In the genomic region with DNA sequence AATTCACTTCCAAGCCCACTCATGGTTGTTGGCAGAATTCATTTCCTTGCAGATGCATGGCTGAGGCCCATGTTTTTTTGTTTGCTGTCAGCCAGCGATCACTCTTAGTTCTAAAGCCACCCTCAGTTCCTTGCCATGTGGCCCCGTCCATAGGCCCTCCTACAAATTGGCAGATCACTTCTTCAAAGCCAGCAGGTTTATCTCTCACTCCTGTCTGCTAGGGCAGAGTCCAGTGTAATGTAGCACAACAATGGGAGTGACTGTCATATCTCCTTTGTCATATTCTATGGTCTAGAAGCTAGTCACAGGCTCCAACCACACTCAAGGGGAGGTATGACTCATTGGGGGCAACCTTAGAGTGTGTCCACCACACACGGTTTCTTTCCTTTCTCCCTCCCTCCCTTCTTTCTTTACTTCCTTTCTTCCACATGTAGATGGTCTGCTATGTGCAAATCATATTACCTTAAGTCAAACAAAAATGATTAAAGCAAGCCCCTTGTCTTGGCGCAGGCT, we compare ENCODE assay signal across 1 cellular context.
TF ChIP-seq lines count a peak whose summit lies in the region.

No MANE protein-coding gene starts in this region.

TF ChIP-seq in GM12878, 131 proteins besides CTCF, POLR2A, EP300 and RAD21 (continued from another document):
- TF ChIP-seq, protein P1, sequence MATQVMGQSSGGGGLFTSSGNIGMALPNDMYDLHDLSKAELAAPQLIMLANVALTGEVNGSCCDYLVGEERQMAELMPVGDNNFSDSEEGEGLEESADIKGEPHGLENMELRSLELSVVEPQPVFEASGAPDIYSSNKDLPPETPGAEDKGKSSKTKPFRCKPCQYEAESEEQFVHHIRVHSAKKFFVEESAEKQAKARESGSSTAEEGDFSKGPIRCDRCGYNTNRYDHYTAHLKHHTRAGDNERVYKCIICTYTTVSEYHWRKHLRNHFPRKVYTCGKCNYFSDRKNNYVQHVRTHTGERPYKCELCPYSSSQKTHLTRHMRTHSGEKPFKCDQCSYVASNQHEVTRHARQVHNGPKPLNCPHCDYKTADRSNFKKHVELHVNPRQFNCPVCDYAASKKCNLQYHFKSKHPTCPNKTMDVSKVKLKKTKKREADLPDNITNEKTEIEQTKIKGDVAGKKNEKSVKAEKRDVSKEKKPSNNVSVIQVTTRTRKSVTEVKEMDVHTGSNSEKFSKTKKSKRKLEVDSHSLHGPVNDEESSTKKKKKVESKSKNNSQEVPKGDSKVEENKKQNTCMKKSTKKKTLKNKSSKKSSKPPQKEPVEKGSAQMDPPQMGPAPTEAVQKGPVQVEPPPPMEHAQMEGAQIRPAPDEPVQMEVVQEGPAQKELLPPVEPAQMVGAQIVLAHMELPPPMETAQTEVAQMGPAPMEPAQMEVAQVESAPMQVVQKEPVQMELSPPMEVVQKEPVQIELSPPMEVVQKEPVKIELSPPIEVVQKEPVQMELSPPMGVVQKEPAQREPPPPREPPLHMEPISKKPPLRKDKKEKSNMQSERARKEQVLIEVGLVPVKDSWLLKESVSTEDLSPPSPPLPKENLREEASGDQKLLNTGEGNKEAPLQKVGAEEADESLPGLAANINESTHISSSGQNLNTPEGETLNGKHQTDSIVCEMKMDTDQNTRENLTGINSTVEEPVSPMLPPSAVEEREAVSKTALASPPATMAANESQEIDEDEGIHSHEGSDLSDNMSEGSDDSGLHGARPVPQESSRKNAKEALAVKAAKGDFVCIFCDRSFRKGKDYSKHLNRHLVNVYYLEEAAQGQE (IDR thresholded peaks at IDR 0.05; ENCODE audit: low read depth, low read length): no peak
- TF ChIP-seq IRF4 (IDR thresholded peaks at IDR 0.05; ENCODE audit: low read depth, low read length) (no peak), JUND (IDR thresholded peaks at IDR 0.05; ENCODE audit: low read depth, low read length) (no peak), MYC (IDR thresholded peaks at IDR 0.05; ENCODE audit: insufficient read depth, insufficient read length, insufficient replicate concordance, low read length, severe bottlenecking) (no peak)
- TF ChIP-seq, protein P2, sequence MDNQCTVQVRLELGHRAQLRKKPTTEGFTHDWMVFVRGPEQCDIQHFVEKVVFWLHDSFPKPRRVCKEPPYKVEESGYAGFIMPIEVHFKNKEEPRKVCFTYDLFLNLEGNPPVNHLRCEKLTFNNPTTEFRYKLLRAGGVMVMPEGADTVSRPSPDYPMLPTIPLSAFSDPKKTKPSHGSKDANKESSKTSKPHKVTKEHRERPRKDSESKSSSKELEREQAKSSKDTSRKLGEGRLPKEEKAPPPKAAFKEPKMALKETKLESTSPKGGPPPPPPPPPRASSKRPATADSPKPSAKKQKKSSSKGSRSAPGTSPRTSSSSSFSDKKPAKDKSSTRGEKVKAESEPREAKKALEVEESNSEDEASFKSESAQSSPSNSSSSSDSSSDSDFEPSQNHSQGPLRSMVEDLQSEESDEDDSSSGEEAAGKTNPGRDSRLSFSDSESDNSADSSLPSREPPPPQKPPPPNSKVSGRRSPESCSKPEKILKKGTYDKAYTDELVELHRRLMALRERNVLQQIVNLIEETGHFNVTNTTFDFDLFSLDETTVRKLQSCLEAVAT (IDR thresholded peaks at IDR 0.05): no peak
- TF ChIP-seq, protein P3, sequence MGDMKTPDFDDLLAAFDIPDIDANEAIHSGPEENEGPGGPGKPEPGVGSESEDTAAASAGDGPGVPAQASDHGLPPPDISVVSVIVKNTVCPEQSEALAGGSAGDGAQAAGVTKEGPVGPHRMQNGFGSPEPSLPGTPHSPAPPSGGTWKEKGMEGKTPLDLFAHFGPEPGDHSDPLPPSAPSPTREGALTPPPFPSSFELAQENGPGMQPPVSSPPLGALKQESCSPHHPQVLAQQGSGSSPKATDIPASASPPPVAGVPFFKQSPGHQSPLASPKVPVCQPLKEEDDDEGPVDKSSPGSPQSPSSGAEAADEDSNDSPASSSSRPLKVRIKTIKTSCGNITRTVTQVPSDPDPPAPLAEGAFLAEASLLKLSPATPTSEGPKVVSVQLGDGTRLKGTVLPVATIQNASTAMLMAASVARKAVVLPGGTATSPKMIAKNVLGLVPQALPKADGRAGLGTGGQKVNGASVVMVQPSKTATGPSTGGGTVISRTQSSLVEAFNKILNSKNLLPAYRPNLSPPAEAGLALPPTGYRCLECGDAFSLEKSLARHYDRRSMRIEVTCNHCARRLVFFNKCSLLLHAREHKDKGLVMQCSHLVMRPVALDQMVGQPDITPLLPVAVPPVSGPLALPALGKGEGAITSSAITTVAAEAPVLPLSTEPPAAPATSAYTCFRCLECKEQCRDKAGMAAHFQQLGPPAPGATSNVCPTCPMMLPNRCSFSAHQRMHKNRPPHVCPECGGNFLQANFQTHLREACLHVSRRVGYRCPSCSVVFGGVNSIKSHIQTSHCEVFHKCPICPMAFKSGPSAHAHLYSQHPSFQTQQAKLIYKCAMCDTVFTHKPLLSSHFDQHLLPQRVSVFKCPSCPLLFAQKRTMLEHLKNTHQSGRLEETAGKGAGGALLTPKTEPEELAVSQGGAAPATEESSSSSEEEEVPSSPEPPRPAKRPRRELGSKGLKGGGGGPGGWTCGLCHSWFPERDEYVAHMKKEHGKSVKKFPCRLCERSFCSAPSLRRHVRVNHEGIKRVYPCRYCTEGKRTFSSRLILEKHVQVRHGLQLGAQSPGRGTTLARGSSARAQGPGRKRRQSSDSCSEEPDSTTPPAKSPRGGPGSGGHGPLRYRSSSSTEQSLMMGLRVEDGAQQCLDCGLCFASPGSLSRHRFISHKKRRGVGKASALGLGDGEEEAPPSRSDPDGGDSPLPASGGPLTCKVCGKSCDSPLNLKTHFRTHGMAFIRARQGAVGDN (IDR thresholded peaks at IDR 0.05): no peak
TF ChIP-seq in GM12878: peak in this region for 0.
